Comparison of ENCODE assay signal across 6 cellular contexts in the genomic region with DNA sequence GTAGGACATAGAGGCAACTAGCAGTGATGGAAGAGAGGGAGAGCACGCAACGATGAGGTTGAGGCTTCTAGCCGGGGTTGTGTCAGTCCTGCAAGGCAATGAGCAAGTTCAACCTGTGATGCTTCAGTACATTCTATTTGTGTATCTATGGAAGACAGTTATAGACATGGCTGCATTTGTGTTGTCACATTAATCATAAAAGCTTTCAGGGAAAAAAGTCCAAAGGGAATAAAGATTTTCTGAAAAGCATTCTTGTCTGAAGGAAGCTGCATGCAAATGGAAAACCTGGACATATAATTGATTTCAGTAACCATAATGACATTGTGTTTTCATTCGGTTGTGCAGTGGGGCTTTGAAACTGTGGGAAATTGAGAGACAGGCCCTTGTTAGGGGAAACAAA. TPM values are rescaled to one million over a fixed set of nuclear protein-coding genes. Genes with fewer than 3 reads are reported as not detected.
A peak's percentile ranks its signal among the peaks of the same experiment; 100 is the strongest.
DNase-seq lines count a peak whose midpoint lies in the region; ATAC-seq, FAIRE-seq and TF ChIP-seq lines count a peak whose summit lies in the region.
"Not testable (repeated sequence)": the region's sequence is repeated elsewhere in the genome, so short reads cannot be mapped to it uniquely, and the experiment has no call there.

No MANE protein-coding gene starts in this region.

- not testable (repeated sequence) for H2BK15ac ChIP-seq in H1 (ENCODE audit: low read length)

- FAIRE-seq in GM12891 (lab: Jason Lieb, UNC) (peak; percentile 59), urothelium cell line (lab: Jason Lieb, UNC) (peak; percentile 99)
- FAIRE-seq in H1 (lab: Jason Lieb, UNC) = not testable (repeated sequence)

- H3K23me2 ChIP-seq in H1 (ENCODE audit: low read depth, low read length) = not testable (repeated sequence)

- H3K27ac Mint-ChIP-seq in T-helper 2 cell treated with Interferon-gamma antibody and Interleukin-4, amounts not matched to agents 5 μg/mL and 100 μg/mL, for 36 hours = peak overlapping the region; percentile 22
- peak overlapping the region; percentile 38 for H3K27ac Mint-ChIP-seq in stimulated activated effector memory CD8-positive, alpha-beta T cell treated with anti-CD3 and anti-CD28 coated beads, Interleukin-12 subunit alpha, Interleukin-12 subunit beta, amount 100 ng/mL, for 72 hours

- not testable (repeated sequence) for H3K4me3 ChIP-seq in H1 (ENCODE audit: extremely low read depth in 1 of 4, insufficient read depth in 2 of 4, low read depth in 3 of 4, low read length in 4 of 4); neural cell (ENCODE audit: low read length)

- not testable (repeated sequence) for H2AK5ac ChIP-seq in H1 (ENCODE audit: low read depth, low read length)

- not testable (repeated sequence) for H3K4me1 ChIP-seq in H1 (replicated peaks in 1 of 4; ENCODE audit: control insufficient read depth in 3 of 4, insufficient read depth in 4 of 4, low read length in 3 of 4)

- TF ChIP-seq POLR2A in GM12891 (IDR thresholded peaks at IDR 0.05; ENCODE audit: low read depth, low read length); H1 (IDR thresholded peaks at IDR 0.05; ENCODE audit: control extremely low read depth in 1 of 2, low read depth in 2 of 2, low read length in 2 of 2): not testable (repeated sequence)

- TF ChIP-seq RAD21 in H1 (IDR thresholded peaks at IDR 0.05 in 1 of 2, conservative IDR thresholded peaks at IDR 0.05 in 1 of 2; ENCODE audit: low read depth in 2 of 2, low read length in 2 of 2); neural cell (conservative IDR thresholded peaks at IDR 0.05): not testable (repeated sequence)

- not testable (repeated sequence) for H4K5ac ChIP-seq in H1 (ENCODE audit: insufficient read length, low read depth, low read length)

- H3K27ac ChIP-seq in H1 (ENCODE audit: low read depth, low read length) = not testable (repeated sequence)
- peak overlapping the region; percentile 36 for H3K27ac ChIP-seq in neural cell (ENCODE audit: low read length)

- H4K20me1 ChIP-seq in H1 (replicated peaks in 1 of 2; ENCODE audit: control insufficient read depth in 1 of 2, insufficient read depth in 2 of 2, low read length in 2 of 2); neural cell (ENCODE audit: insufficient read depth): not testable (repeated sequence)

- not testable (repeated sequence) for H3K56ac ChIP-seq in H1 (replicated peaks; ENCODE audit: insufficient read length, low read depth, low read length)

- not testable (repeated sequence) for H2BK120ac ChIP-seq in H1 (replicated peaks; ENCODE audit: low read depth, low read length)

- H3K18ac ChIP-seq in H1 (ENCODE audit: extremely low read depth, low read length) = not testable (repeated sequence)

- H3K36me3 Mint-ChIP-seq in T-helper 2 cell treated with Interferon-gamma antibody and Interleukin-4, amounts not matched to agents 5 μg/mL and 100 μg/mL, for 36 hours (ENCODE audit: low read depth); stimulated activated effector memory CD8-positive, alpha-beta T cell treated with anti-CD3 and anti-CD28 coated beads, Interleukin-12 subunit alpha, Interleukin-12 subunit beta, amount 100 ng/mL, for 72 hours: not testable (repeated sequence)

- not testable (repeated sequence) for H3K36me3 ChIP-seq in H1 (ENCODE audit: control insufficient read depth in 2 of 4, insufficient read depth in 4 of 4, low read length in 3 of 4); neural cell (ENCODE audit: insufficient read depth, low read length)

- not testable (repeated sequence) for TF ChIP-seq CTCF in H1 (IDR thresholded peaks at IDR 0.05; ENCODE audit: control extremely low read depth in 1 of 3, insufficient read depth in 1 of 3, low read depth in 1 of 3, low read length in 3 of 3); neural cell (IDR thresholded peaks at IDR 0.05; ENCODE audit: poor library complexity, severe bottlenecking)

- H3K9ac ChIP-seq in H1 (replicated peaks in 1 of 4; ENCODE audit: extremely low read depth in 1 of 4, low read depth in 3 of 4, low read length in 3 of 4); neural cell (ENCODE audit: low read length): not testable (repeated sequence)

- not testable (repeated sequence) for H3K9me3 Mint-ChIP-seq in T-helper 2 cell treated with Interferon-gamma antibody and Interleukin-4, amounts not matched to agents 5 μg/mL and 100 μg/mL, for 36 hours; stimulated activated effector memory CD8-positive, alpha-beta T cell treated with anti-CD3 and anti-CD28 coated beads, Interleukin-12 subunit alpha, Interleukin-12 subunit beta, amount 100 ng/mL, for 72 hours

- not testable (repeated sequence) for H3K27me3 Mint-ChIP-seq in T-helper 2 cell treated with Interferon-gamma antibody and Interleukin-4, amounts not matched to agents 5 μg/mL and 100 μg/mL, for 36 hours (ENCODE audit: low read depth)

- not testable (repeated sequence) for H3K27me3 ChIP-seq in H1 (replicated peaks in 1 of 4; ENCODE audit: control insufficient read depth in 3 of 4, extremely low read depth in 1 of 4, insufficient read depth in 3 of 4, low read length in 3 of 4); neural cell (ENCODE audit: insufficient read depth, low read depth, low read length)

- POLR2A ChIA-PET in H1 (lab: Charles Lee; ENCODE audit: partially characterized antibody) = not testable (repeated sequence)

- H4K91ac ChIP-seq in H1 (replicated peaks; ENCODE audit: insufficient read length, low read length) = not testable (repeated sequence)

- not testable (repeated sequence) for H2BK5ac ChIP-seq in H1 (ENCODE audit: low read depth, low read length)

- peaks cover 13% of the 10 kb centered on the region for H3K4me1 Mint-ChIP-seq in T-helper 2 cell treated with Interferon-gamma antibody and Interleukin-4, amounts not matched to agents 5 μg/mL and 100 μg/mL, for 36 hours (ENCODE audit: low read depth)
- not testable (repeated sequence) for H3K4me1 Mint-ChIP-seq in stimulated activated effector memory CD8-positive, alpha-beta T cell treated with anti-CD3 and anti-CD28 coated beads, Interleukin-12 subunit alpha, Interleukin-12 subunit beta, amount 100 ng/mL, for 72 hours

- WGBS in H1 (ENCODE audit: extremely low coverage in 1 of 2, insufficient coverage in 1 of 2, insufficient read length in 1 of 2, insufficient replicate concordance in 2 of 2, low coverage in 1 of 2, low lambda C conversion rate in 2 of 2, missing lambda C conversion rate in 1 of 2), 2 experiments = 86% methylated on average over 3 of the region's 4 CpGs; no CpG with 5 or more reads in 1 of the 2 experiments

- not testable (repeated sequence) for H3K4me3 Mint-ChIP-seq in T-helper 2 cell treated with Interferon-gamma antibody and Interleukin-4, amounts not matched to agents 5 μg/mL and 100 μg/mL, for 36 hours; stimulated activated effector memory CD8-positive, alpha-beta T cell treated with anti-CD3 and anti-CD28 coated beads, Interleukin-12 subunit alpha, Interleukin-12 subunit beta, amount 100 ng/mL, for 72 hours

- CTCF ChIA-PET in H1 (lab: Charles Lee; ENCODE audit: partially characterized antibody) = not testable (repeated sequence)

- not testable (repeated sequence) for H3K79me1 ChIP-seq in H1 (ENCODE audit: low read depth, low read length)

- not testable (repeated sequence) for ATAC-seq in stimulated activated effector memory CD8-positive, alpha-beta T cell treated with anti-CD3 and anti-CD28 coated beads, Interleukin-12 subunit alpha, Interleukin-12 subunit beta, amount 100 ng/mL, for 72 hours

- not testable (repeated sequence) for H2BK20ac ChIP-seq in H1 (ENCODE audit: low read length)

- H3F3A ChIP-seq in neural cell (ENCODE audit: insufficient read depth, low read length, poor library complexity, severe bottlenecking) = not testable (repeated sequence)

- not testable (repeated sequence) for H3K79me2 ChIP-seq in H1 (ENCODE audit: control insufficient read depth in 1 of 2, insufficient read depth in 2 of 2, low read length in 2 of 2); neural cell (replicated peaks; ENCODE audit: insufficient read depth, low read length)

- not testable (repeated sequence) for H4K8ac ChIP-seq in H1 (ENCODE audit: extremely low read depth, insufficient read depth, low read length)

- not testable (repeated sequence) for H3K9me2 ChIP-seq in neural cell (ENCODE audit: insufficient read depth, low read length)

- not testable (repeated sequence) for TF ChIP-seq EP300 in H1 (IDR thresholded peaks at IDR 0.05; ENCODE audit: borderline replicate concordance in 1 of 2, low read depth in 2 of 2, low read length in 2 of 2)
- peak; percentile 96 for TF ChIP-seq EP300 in neural cell (conservative IDR thresholded peaks at IDR 0.05; ENCODE audit: poor library complexity, severe bottlenecking)

- H3K9me3 ChIP-seq in H1 (ENCODE audit: insufficient read depth in 2 of 2, low read depth in 1 of 2, low read length in 1 of 2); neural cell (ENCODE audit: low read length): not testable (repeated sequence)

- H3K14ac ChIP-seq in H1 (ENCODE audit: insufficient read length) = not testable (repeated sequence)

- not testable (repeated sequence) for DNase-seq in GM12891 (ENCODE audit: insufficient read length, low spot score); T-helper 2 cell treated with Interferon-gamma antibody and Interleukin-4, amounts not matched to agents 5 μg/mL and 100 μg/mL, for 36 hours (ENCODE audit: low spot score); H1 (ENCODE audit: low read depth in 1 of 2, low spot score in 2 of 2); stimulated activated effector memory CD8-positive, alpha-beta T cell treated with anti-CD3 and anti-CD28 coated beads, Interleukin-12 subunit alpha, Interleukin-12 subunit beta, amount 100 ng/mL, for 72 hours (ENCODE audit: low spot score in 2 of 2); urothelium cell line (ENCODE audit: low spot score)

- not testable (repeated sequence) for H3K4me2 ChIP-seq in H1 (ENCODE audit: insufficient read depth in 1 of 2, low read depth in 2 of 2, low read length in 2 of 2); neural cell (ENCODE audit: low read length)

- H2BK12ac ChIP-seq in H1 (ENCODE audit: low read depth, low read length) = 0 out of 2 replicates have a peak overlapping the region, but pooled peaks have one; percentile 39

- H2AFZ ChIP-seq in H1 (ENCODE audit: low read length); neural cell (ENCODE audit: low read depth, low read length): not testable (repeated sequence)

- not testable (repeated sequence) for H3K23ac ChIP-seq in H1 (ENCODE audit: insufficient read length)

- H3K4ac ChIP-seq in H1 (replicated peaks; ENCODE audit: insufficient read length, low read depth, low read length) = not testable (repeated sequence)

RNA-seq across cellular contexts. Expression of gene GRK3, which starts 32.8 kb away (rescaled TPM):
- 8.5 TPM for polyA plus RNA-seq in GM12891 (2012; ENCODE audit: low read depth, missing spikeins)
- 32.1 and 35.3 TPM in 2 replicates for total RNA-seq in H1 (2021; fragmentation: NEBNext Ultra II Directional; extraction: Animal tissue kit (Norgen Biotek cat#: 25700))
- polyA plus RNA-seq in H1 (2011; rRNA removed) (5.9 and 7.5 TPM in 2 replicates), neural cell (9.8 and 11.4 TPM in 2 replicates)
- 8.7 TPM for polyA plus RNA-seq in H1 (2011; cell fraction: cytosol; rRNA removed)
- polyA plus RNA-seq in H1 (2011; cell fraction: nucleus; rRNA removed) = 12.8 TPM
- polyA plus RNA-seq in H1 (2012, experiment 1 of 2) = 7.6 to 11.7 TPM (median 10.5 TPM) in 4 replicates
- polyA plus RNA-seq in H1 (2012, experiment 2 of 2) = 1.3 TPM
- 10.5 TPM for polyA plus RNA-seq in H1 (2013, experiment 1 of 2)
- 9.8 TPM for polyA plus RNA-seq in H1 (2013, experiment 2 of 2)
- polyA minus RNA-seq in H1 (2011; rRNA and poly(A)+ RNA removed) = 27.2 and 29.1 TPM in 2 replicates
- 13.9 TPM for polyA minus RNA-seq in H1 (2011; cell fraction: cytosol; rRNA and poly(A)+ RNA removed)
- polyA minus RNA-seq in H1 (2011; cell fraction: nucleus; rRNA and poly(A)+ RNA removed) = 29.7 TPM
- polyA minus RNA-seq in neural cell = 27.5 and 33.1 TPM in 2 replicates
